In genomic region chr2:96359310-96359709, GRCh38 we compare ENCODE assay signal across 1 cellular context.
TF ChIP-seq lines count a peak whose summit lies in the region.

No MANE protein-coding gene starts in this region.

TF ChIP-seq in HepG2, 621 proteins besides CTCF, POLR2A, EP300 and RAD21 (continued from another document):
- TF ChIP-seq, protein P1, sequence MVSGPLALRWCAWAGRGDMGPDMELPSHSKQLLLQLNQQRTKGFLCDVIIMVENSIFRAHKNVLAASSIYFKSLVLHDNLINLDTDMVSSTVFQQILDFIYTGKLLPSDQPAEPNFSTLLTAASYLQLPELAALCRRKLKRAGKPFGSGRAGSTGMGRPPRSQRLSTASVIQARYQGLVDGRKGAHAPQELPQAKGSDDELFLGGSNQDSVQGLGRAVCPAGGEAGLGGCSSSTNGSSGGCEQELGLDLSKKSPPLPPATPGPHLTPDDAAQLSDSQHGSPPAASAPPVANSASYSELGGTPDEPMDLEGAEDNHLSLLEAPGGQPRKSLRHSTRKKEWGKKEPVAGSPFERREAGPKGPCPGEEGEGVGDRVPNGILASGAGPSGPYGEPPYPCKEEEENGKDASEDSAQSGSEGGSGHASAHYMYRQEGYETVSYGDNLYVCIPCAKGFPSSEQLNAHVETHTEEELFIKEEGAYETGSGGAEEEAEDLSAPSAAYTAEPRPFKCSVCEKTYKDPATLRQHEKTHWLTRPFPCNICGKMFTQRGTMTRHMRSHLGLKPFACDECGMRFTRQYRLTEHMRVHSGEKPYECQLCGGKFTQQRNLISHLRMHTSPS (CRISPR knock-in tag; IDR thresholded peaks at IDR 0.05; ENCODE audit: low read depth) = peak; percentile 62; the same call in 1 of the 2 replicates
- TF ChIP-seq ZNF282 (IDR thresholded peaks at IDR 0.05; ENCODE audit: partially characterized antibody) (no peak), STAG1 (CRISPR knock-in tag; IDR thresholded peaks at IDR 0.05) (peak; percentile 48; the same call in 1 of the 2 replicates), SKIL (CRISPR knock-in tag; IDR thresholded peaks at IDR 0.05; ENCODE audit: borderline replicate concordance) (no peak)
- TF ChIP-seq, protein P2, sequence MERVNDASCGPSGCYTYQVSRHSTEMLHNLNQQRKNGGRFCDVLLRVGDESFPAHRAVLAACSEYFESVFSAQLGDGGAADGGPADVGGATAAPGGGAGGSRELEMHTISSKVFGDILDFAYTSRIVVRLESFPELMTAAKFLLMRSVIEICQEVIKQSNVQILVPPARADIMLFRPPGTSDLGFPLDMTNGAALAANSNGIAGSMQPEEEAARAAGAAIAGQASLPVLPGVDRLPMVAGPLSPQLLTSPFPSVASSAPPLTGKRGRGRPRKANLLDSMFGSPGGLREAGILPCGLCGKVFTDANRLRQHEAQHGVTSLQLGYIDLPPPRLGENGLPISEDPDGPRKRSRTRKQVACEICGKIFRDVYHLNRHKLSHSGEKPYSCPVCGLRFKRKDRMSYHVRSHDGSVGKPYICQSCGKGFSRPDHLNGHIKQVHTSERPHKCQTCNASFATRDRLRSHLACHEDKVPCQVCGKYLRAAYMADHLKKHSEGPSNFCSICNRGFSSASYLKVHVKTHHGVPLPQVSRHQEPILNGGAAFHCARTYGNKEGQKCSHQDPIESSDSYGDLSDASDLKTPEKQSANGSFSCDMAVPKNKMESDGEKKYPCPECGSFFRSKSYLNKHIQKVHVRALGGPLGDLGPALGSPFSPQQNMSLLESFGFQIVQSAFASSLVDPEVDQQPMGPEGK (CRISPR knock-in tag; IDR thresholded peaks at IDR 0.05) = no peak
